ENCODE assay signal across 1 cellular context in genomic region chr1:8197493-8198282, GRCh38.
A peak's percentile ranks its signal among the peaks of the same experiment; 100 is the strongest.
TF ChIP-seq lines count a peak whose summit lies in the region.

No MANE protein-coding gene starts in this region.

TF ChIP-seq in K562, 482 proteins besides CTCF, POLR2A, EP300 and RAD21 (continued from another document):
- TF ChIP-seq, protein P1, sequence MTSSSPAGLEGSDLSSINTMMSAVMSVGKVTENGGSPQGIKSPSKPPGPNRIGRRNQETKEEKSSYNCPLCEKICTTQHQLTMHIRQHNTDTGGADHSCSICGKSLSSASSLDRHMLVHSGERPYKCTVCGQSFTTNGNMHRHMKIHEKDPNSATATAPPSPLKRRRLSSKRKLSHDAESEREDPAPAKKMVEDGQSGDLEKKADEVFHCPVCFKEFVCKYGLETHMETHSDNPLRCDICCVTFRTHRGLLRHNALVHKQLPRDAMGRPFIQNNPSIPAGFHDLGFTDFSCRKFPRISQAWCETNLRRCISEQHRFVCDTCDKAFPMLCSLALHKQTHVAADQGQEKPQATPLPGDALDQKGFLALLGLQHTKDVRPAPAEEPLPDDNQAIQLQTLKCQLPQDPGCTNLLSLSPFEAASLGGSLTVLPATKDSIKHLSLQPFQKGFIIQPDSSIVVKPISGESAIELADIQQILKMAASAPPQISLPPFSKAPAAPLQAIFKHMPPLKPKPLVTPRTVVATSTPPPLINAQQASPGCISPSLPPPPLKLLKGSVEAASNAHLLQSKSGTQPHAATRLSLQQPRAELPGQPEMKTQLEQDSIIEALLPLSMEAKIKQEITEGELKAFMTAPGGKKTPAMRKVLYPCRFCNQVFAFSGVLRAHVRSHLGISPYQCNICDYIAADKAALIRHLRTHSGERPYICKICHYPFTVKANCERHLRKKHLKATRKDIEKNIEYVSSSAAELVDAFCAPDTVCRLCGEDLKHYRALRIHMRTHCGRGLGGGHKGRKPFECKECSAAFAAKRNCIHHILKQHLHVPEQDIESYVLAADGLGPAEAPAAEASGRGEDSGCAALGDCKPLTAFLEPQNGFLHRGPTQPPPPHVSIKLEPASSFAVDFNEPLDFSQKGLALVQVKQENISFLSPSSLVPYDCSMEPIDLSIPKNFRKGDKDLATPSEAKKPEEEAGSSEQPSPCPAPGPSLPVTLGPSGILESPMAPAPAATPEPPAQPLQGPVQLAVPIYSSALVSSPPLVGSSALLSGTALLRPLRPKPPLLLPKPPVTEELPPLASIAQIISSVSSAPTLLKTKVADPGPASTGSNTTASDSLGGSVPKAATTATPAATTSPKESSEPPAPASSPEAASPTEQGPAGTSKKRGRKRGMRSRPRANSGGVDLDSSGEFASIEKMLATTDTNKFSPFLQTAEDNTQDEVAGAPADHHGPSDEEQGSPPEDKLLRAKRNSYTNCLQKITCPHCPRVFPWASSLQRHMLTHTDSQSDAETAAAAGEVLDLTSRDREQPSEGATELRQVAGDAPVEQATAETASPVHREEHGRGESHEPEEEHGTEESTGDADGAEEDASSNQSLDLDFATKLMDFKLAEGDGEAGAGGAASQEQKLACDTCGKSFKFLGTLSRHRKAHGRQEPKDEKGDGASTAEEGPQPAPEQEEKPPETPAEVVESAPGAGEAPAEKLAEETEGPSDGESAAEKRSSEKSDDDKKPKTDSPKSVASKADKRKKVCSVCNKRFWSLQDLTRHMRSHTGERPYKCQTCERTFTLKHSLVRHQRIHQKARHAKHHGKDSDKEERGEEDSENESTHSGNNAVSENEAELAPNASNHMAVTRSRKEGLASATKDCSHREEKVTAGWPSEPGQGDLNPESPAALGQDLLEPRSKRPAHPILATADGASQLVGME (CRISPR knock-in tag; IDR thresholded peaks at IDR 0.05) = peak; percentile 86; the same call in 1 of the 2 replicates
- TF ChIP-seq TRIM24 (IDR thresholded peaks at IDR 0.05) (peak; percentile 99), BHLHE40 (IDR thresholded peaks at IDR 0.05; ENCODE audit: low read length) (peak; percentile 96), NR2F6 (CRISPR knock-in tag; IDR thresholded peaks at IDR 0.05) (no peak), CSDE1 (IDR thresholded peaks at IDR 0.05) (no peak), ZNF764 (CRISPR knock-in tag; IDR thresholded peaks at IDR 0.05; ENCODE audit: low read depth) (no peak), KAT7 (CRISPR knock-in tag; IDR thresholded peaks at IDR 0.05; ENCODE audit: borderline replicate concordance) (no peak), E2F3 (CRISPR knock-in tag; IDR thresholded peaks at IDR 0.05) (no peak; the same call in 1 of the 2 replicates), ZNF124 (CRISPR knock-in tag; IDR thresholded peaks at IDR 0.05) (no peak), CBX3 (IDR thresholded peaks at IDR 0.05; ENCODE audit: borderline replicate concordance in 1 of 2, low read length in 2 of 2) (peak in 1 of 2 experiments; percentile 68; a peak in 1 of 3 replicates), RBM34 (IDR thresholded peaks at IDR 0.05; ENCODE audit: borderline replicate concordance, insufficient read depth, low read length) (no peak), HCFC1 (IDR thresholded peaks at IDR 0.05; ENCODE audit: low read depth, low read length) (no peak), FOS (IDR thresholded peaks at IDR 0.05; ENCODE audit: extremely low read depth, insufficient read length) (no peak)
